In the genomic region with DNA sequence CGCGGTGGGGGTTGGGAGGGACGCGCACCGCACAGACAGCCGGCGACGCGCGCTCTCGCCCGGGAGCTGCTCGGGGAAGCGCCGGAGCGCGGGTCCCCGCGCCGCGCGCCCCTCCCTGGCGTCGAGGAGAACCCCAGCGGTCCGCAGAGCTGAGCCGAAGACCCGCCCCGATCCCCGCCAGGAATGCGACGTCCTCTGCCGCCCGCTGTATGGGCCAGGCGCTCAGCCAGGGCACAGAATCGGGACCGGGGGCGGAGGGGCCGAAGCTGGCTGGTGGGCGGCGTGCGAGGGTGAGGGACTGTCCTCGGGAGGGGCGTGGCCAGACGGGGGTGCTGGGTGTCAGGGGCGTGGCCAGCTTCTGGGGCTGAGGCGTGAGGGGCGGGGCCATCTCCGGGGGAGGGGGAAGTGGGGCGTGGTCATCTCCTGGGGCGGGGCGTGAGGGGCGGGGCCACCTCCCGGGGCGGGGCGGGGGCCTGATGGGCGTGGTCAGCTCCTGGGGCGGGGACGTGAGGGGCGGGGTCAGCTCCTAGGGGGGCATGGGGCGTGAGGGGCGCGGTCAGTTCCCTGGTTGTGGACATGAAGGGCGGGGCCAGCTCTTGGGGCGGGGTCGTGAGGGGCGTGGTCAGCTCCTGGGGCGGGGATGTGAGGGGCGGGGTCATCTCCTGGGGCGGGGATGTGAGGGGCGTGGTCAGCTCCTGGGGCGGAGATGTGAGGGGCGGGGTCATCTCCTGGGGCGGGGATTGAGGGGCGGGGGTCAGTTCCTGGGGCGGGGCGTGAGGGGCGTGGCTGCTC, we compare ENCODE assay signal across 9 cellular contexts. TPM values are rescaled to one million over a fixed set of nuclear protein-coding genes. Genes with fewer than 3 reads are reported as not detected.
A peak's percentile ranks its signal among the peaks of the same experiment; 100 is the strongest.
DNase-seq lines count a peak whose midpoint lies in the region; ATAC-seq and TF ChIP-seq lines count a peak whose summit lies in the region.
"Had no signal": no experiment of that assay in that cellular context is flagged by ENCODE, and none has a peak within 500 bp of the region (broad histone marks: within the 10 kb centered on the region; RNA-seq: fewer than 3 reads in every experiment).

No MANE protein-coding gene starts in this region.

- CTCF ChIA-PET in CD4-positive, alpha-beta memory T cell (lab: Charles Lee; ENCODE audit: partially characterized antibody), result interaction anchor here (0.7 kb wide), 1 partner anchor 54 kb away, joined by 3 read pairs; a partner anchor contains a TSS
- CTCF ChIA-PET in activated CD4-positive, alpha-beta memory T cell treated with anti-CD3 and anti-CD28 coated beads, Interleukin-2, amount 10 ng/mL, durations not matched to agents 7 days and 5 days (lab: Charles Lee), result interaction anchor here (0.6 to 1.5 kb wide), 7 partner anchors 8 to 96 kb away, joined by 3 to 6 read pairs (median 3); a partner anchor contains a TSS

- peak overlapping the region; percentile 2 for H3K27ac ChIP-seq in CD4-positive, alpha-beta memory T cell (ENCODE audit: low read depth, low read length)
- H3K27ac ChIP-seq in duodenal mucosa (ENCODE audit: low read depth, low read length), result no peak overlapping the region
- no peak overlapping the region for H3K27ac ChIP-seq in right lobe of liver

- H3K4me1 Mint-ChIP-seq in CD4-positive, alpha-beta memory T cell, result peaks cover 11 to 32% (median 23%) of the 10 kb centered on the region in 4 donors
- H3K4me1 Mint-ChIP-seq in activated CD4-positive, alpha-beta memory T cell treated with anti-CD3 and anti-CD28 coated beads, Interleukin-2, amount 10 ng/mL, durations not matched to agents 7 days and 5 days, result peaks cover 33% of the 10 kb centered on the region

- DNase-seq in CD4-positive, alpha-beta memory T cell, result peak; percentile 66 to 81 (median 69)
- DNase-seq in NCI-H128 (lab: John Stamatoyannopoulos, UW; ENCODE audit: unreplicated experiment) (peak; percentile 15), right lobe of liver (peak in 2 of 3 donors; percentile 67), GOT3 (lab: John Stamatoyannopoulos, UW) (no peak)
- peak; percentile 83 for DNase-seq in activated CD4-positive, alpha-beta memory T cell treated with anti-CD3 and anti-CD28 coated beads, Interleukin-2, amount 10 ng/mL, durations not matched to agents 7 days and 5 days
- DNase-seq in stimulated activated CD4-positive, alpha-beta T cell treated with anti-CD3 and anti-CD28 coated beads, Interleukin-4, amount 100 ng/mL, for 48 hours (ENCODE audit: low read depth in 2 of 2), result peak; percentile 58 to 69

- H3K4me3 ChIP-seq in CD4-positive, alpha-beta memory T cell (ENCODE audit: low read length in 2 of 2), result peak overlapping the region in 1 of 2 donors; percentile 9
- H3K4me3 ChIP-seq in duodenal mucosa (ENCODE audit: low read depth in 1 of 2, low read length in 2 of 2) (peak overlapping the region; percentile 40 to 45), right lobe of liver (peak overlapping the region; percentile 16 to 29 (median 21))

- WGBS in right lobe of liver (ENCODE audit: insufficient coverage, low coverage, low lambda C conversion rate, missing lambda C conversion rate), result 8% methylated on average over 18 of the region's 78 CpGs

- peaks cover 41% of the 10 kb centered on the region for H3K4me1 ChIP-seq in CD4-positive, alpha-beta memory T cell (ENCODE audit: insufficient read depth, low read length)
- H3K4me1 ChIP-seq in duodenal mucosa (ENCODE audit: control insufficient read depth in 1 of 2, insufficient read depth in 2 of 2, low read length in 2 of 2) (peaks cover 0 to 13% of the 10 kb centered on the region in 2 donors), right lobe of liver (no peaks in the 10 kb centered on the region)

- intact Hi-C loops in CD4-positive, alpha-beta memory T cell (cut with micrococcal nuclease), result loop anchor here (1.0 to 10.0 kb wide), 4 partner anchors 15 to 187 kb away; a partner anchor contains a TSS
- intact Hi-C loops in right lobe of liver (cut with DNase I), result no loop called here

- H3K9me3 ChIP-seq in CD4-positive, alpha-beta memory T cell (ENCODE audit: control insufficient read depth in 1 of 2, low read length in 2 of 2), result no peaks in the 10 kb centered on the region
- H3K9me3 ChIP-seq in duodenal mucosa (ENCODE audit: control insufficient read depth in 1 of 2, low read length in 2 of 2) (no peaks in the 10 kb centered on the region), right lobe of liver (no peaks in the 10 kb centered on the region)

- no peak for TF ChIP-seq CTCF in right lobe of liver (IDR thresholded peaks at IDR 0.05)

- no peaks in the 10 kb centered on the region for H3K27me3 ChIP-seq in CD4-positive, alpha-beta memory T cell (ENCODE audit: insufficient read depth, low read length)
- peaks cover 1 to 16% of the 10 kb centered on the region in 2 donors for H3K27me3 ChIP-seq in duodenal mucosa (ENCODE audit: control insufficient read depth in 1 of 2, insufficient read depth in 2 of 2, low read length in 2 of 2)
- no peaks in the 10 kb centered on the region for H3K27me3 ChIP-seq in right lobe of liver

- TF ChIP-seq POLR2A in right lobe of liver (IDR thresholded peaks at IDR 0.05), result no peak

- no peak overlapping the region for H3K27ac Mint-ChIP-seq in CD4-positive, alpha-beta memory T cell
- H3K27ac Mint-ChIP-seq in activated CD4-positive, alpha-beta memory T cell treated with anti-CD3 and anti-CD28 coated beads, Interleukin-2, amount 10 ng/mL, durations not matched to agents 7 days and 5 days, result no peak overlapping the region
- H3K27ac Mint-ChIP-seq: stimulated activated naive CD8-positive, alpha-beta T cell treated with anti-CD3 and anti-CD28 coated beads, Interleukin-15, Interleukin-2, amounts not matched to agents 100 ng/mL and 50 ng/mL, for 24 hours had no signal

- no peaks in the 10 kb centered on the region for H3K9me3 Mint-ChIP-seq in CD4-positive, alpha-beta memory T cell
- H3K9me3 Mint-ChIP-seq in activated CD4-positive, alpha-beta memory T cell treated with anti-CD3 and anti-CD28 coated beads, Interleukin-2, amount 10 ng/mL, durations not matched to agents 7 days and 5 days, result no peaks in the 10 kb centered on the region
- H3K9me3 Mint-ChIP-seq: stimulated activated naive CD8-positive, alpha-beta T cell treated with anti-CD3 and anti-CD28 coated beads, Interleukin-15, Interleukin-2, amounts not matched to agents 100 ng/mL and 50 ng/mL, for 24 hours had no signal

- H3K9ac ChIP-seq in duodenal mucosa (ENCODE audit: low read depth in 1 of 2, low read length in 2 of 2), result no peak overlapping the region

- peak overlapping the region in 5 of 8 donors; percentile 24 to 61 (median 47) for H3K4me3 Mint-ChIP-seq in CD4-positive, alpha-beta memory T cell
- H3K4me3 Mint-ChIP-seq in activated CD4-positive, alpha-beta memory T cell treated with anti-CD3 and anti-CD28 coated beads, Interleukin-2, amount 10 ng/mL, durations not matched to agents 7 days and 5 days, result no peak overlapping the region
- H3K4me3 Mint-ChIP-seq: stimulated activated naive CD8-positive, alpha-beta T cell treated with anti-CD3 and anti-CD28 coated beads, Interleukin-15, Interleukin-2, amounts not matched to agents 100 ng/mL and 50 ng/mL, for 24 hours had no signal

- no peaks in the 10 kb centered on the region for H3K36me3 Mint-ChIP-seq in CD4-positive, alpha-beta memory T cell
- H3K36me3 Mint-ChIP-seq in activated CD4-positive, alpha-beta memory T cell treated with anti-CD3 and anti-CD28 coated beads, Interleukin-2, amount 10 ng/mL, durations not matched to agents 7 days and 5 days (ENCODE audit: low read depth), result no peaks in the 10 kb centered on the region

- H3K36me3 ChIP-seq in CD4-positive, alpha-beta memory T cell (ENCODE audit: insufficient read depth, low read length), result no peaks in the 10 kb centered on the region
- H3K36me3 ChIP-seq in duodenal mucosa (ENCODE audit: control insufficient read depth in 1 of 2, insufficient read depth in 2 of 2, low read length in 2 of 2) (no peaks in the 10 kb centered on the region), right lobe of liver (no peaks in the 10 kb centered on the region)

- POLR2A ChIA-PET in CD4-positive, alpha-beta memory T cell (lab: Charles Lee; ENCODE audit: partially characterized antibody), result interaction anchor here (0.8 to 6.3 kb wide), 9 partner anchors 10 to 57 kb away, joined by 3 to 57 read pairs (median 4); a partner anchor contains a TSS
- POLR2A ChIA-PET in activated CD4-positive, alpha-beta memory T cell treated with anti-CD3 and anti-CD28 coated beads, Interleukin-2, amount 10 ng/mL, durations not matched to agents 7 days and 5 days (lab: Charles Lee), result interaction anchor here (0.8 to 3.0 kb wide), 6 partner anchors 12 to 34 kb away, joined by 3 to 29 read pairs (median 4); a partner anchor contains a TSS

- ATAC-seq in right lobe of liver, result peak; percentile 29 to 59 (median 52)
- no peak for ATAC-seq in GM21381 (IDR thresholded peaks at IDR 0.05; ENCODE audit: unreplicated experiment)

- no peaks in the 10 kb centered on the region for H3K27me3 Mint-ChIP-seq in CD4-positive, alpha-beta memory T cell
- H3K27me3 Mint-ChIP-seq in activated CD4-positive, alpha-beta memory T cell treated with anti-CD3 and anti-CD28 coated beads, Interleukin-2, amount 10 ng/mL, durations not matched to agents 7 days and 5 days, result peaks cover 1% of the 10 kb centered on the region
- H3K27me3 Mint-ChIP-seq: stimulated activated naive CD8-positive, alpha-beta T cell treated with anti-CD3 and anti-CD28 coated beads, Interleukin-15, Interleukin-2, amounts not matched to agents 100 ng/mL and 50 ng/mL, for 24 hours had no signal

RNA-seq across cellular contexts. Expression of a gene that starts 1.0 kb away (rescaled TPM):
- 1 to 10 TPM; 4.8 to 5.1 TPM for total RNA-seq in CD4-positive, alpha-beta memory T cell
- polyA plus RNA-seq in CD4-positive, alpha-beta memory T cell, result 1 to 10 TPM; 1.7 to 3.8 TPM
- total RNA-seq in activated CD4-positive, alpha-beta memory T cell treated with anti-CD3 and anti-CD28 coated beads, Interleukin-2, amount 10 ng/mL, durations not matched to agents 7 days and 5 days, result 10 to 100 TPM; 44.2 to 45.4 TPM
- 10 to 100 TPM in 2 of 6 experiments, 1 to 10 TPM in 4; 4.3 to 21.9 (median 6.0) TPM for total RNA-seq in right lobe of liver

RNA-seq across cellular contexts. Expression of a gene that starts 4.5 kb away (rescaled TPM):
- under 1 TPM; 0.14 to 0.17 TPM for total RNA-seq in CD4-positive, alpha-beta memory T cell
- not detected for polyA plus RNA-seq in CD4-positive, alpha-beta memory T cell
- 1 to 10 TPM in 1 of 2 experiments, under 1 TPM in 1; 0.98 to 1.0 TPM for total RNA-seq in activated CD4-positive, alpha-beta memory T cell treated with anti-CD3 and anti-CD28 coated beads, Interleukin-2, amount 10 ng/mL, durations not matched to agents 7 days and 5 days
- total RNA-seq in right lobe of liver, result not detected

RNA-seq across cellular contexts. Expression of a gene that starts 14.0 kb away (rescaled TPM):
- 100 to 1,000 TPM in 1 of 2 experiments, 10 to 100 TPM in 1; 94.2 to 101 TPM for total RNA-seq in CD4-positive, alpha-beta memory T cell
- 100 to 1,000 TPM in 1 of 2 donors, 10 to 100 TPM in 1; 76.0 to 103 TPM for polyA plus RNA-seq in CD4-positive, alpha-beta memory T cell
- total RNA-seq in activated CD4-positive, alpha-beta memory T cell treated with anti-CD3 and anti-CD28 coated beads, Interleukin-2, amount 10 ng/mL, durations not matched to agents 7 days and 5 days, result 10 to 100 TPM; 64.4 to 68.5 TPM
- 10 to 100 TPM; 13.8 to 34.5 (median 23.3) TPM for total RNA-seq in right lobe of liver

RNA-seq across cellular contexts. Expression of a gene that starts 18.1 kb away (rescaled TPM):
- total RNA-seq in CD4-positive, alpha-beta memory T cell, result 1 to 10 TPM; 3.1 to 3.7 TPM
- 1 to 10 TPM; 5.0 to 7.8 TPM for polyA plus RNA-seq in CD4-positive, alpha-beta memory T cell
- total RNA-seq in activated CD4-positive, alpha-beta memory T cell treated with anti-CD3 and anti-CD28 coated beads, Interleukin-2, amount 10 ng/mL, durations not matched to agents 7 days and 5 days, result 1 to 10 TPM; 3.7 to 4.9 TPM
- total RNA-seq in right lobe of liver, result under 1 TPM in 2 of 6 experiments, not detected in 4; 0.37 to 0.51 TPM

RNA-seq across cellular contexts. Expression of a gene that starts 26.2 kb away (rescaled TPM):
- 1 to 10 TPM in 1 of 2 experiments, under 1 TPM in 1; 0.72 to 1.4 TPM for total RNA-seq in CD4-positive, alpha-beta memory T cell
- polyA plus RNA-seq in CD4-positive, alpha-beta memory T cell, result not detected
- 1 to 10 TPM; 2.5 to 2.9 TPM for total RNA-seq in activated CD4-positive, alpha-beta memory T cell treated with anti-CD3 and anti-CD28 coated beads, Interleukin-2, amount 10 ng/mL, durations not matched to agents 7 days and 5 days
- 10 to 100 TPM in 5 of 6 experiments, 1 to 10 TPM in 1; 2.7 to 36.4 (median 20.3) TPM for total RNA-seq in right lobe of liver
